ENCODE assay signal across 1 cellular context in the genomic region with DNA sequence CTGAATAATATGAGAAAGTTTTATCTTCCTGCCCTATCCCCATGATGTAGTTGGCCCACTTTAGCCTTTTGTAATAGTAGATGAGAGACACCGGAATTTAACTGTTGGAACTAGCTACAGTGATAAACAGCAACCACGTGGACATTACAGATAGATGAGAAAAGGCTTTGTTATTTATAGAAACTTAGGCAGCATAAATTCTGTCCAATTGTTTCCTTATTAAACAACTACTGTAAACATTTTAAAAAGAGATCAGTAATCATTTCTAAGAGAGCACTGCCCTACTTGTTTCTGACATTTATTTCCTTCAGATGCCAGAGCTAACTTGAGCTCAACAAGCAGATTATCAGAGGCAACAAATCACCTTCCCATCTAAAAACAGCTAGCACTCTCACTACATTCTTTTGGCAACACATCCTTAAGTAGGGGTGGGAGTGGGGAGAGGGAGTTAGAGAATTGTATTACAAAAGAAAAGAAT.
TF ChIP-seq lines count a peak whose summit lies in the region.

No MANE protein-coding gene starts in this region.

TF ChIP-seq in HEK293, 187 proteins besides CTCF, POLR2A, EP300 and RAD21 (continued from another document):
- TF ChIP-seq, protein P1, sequence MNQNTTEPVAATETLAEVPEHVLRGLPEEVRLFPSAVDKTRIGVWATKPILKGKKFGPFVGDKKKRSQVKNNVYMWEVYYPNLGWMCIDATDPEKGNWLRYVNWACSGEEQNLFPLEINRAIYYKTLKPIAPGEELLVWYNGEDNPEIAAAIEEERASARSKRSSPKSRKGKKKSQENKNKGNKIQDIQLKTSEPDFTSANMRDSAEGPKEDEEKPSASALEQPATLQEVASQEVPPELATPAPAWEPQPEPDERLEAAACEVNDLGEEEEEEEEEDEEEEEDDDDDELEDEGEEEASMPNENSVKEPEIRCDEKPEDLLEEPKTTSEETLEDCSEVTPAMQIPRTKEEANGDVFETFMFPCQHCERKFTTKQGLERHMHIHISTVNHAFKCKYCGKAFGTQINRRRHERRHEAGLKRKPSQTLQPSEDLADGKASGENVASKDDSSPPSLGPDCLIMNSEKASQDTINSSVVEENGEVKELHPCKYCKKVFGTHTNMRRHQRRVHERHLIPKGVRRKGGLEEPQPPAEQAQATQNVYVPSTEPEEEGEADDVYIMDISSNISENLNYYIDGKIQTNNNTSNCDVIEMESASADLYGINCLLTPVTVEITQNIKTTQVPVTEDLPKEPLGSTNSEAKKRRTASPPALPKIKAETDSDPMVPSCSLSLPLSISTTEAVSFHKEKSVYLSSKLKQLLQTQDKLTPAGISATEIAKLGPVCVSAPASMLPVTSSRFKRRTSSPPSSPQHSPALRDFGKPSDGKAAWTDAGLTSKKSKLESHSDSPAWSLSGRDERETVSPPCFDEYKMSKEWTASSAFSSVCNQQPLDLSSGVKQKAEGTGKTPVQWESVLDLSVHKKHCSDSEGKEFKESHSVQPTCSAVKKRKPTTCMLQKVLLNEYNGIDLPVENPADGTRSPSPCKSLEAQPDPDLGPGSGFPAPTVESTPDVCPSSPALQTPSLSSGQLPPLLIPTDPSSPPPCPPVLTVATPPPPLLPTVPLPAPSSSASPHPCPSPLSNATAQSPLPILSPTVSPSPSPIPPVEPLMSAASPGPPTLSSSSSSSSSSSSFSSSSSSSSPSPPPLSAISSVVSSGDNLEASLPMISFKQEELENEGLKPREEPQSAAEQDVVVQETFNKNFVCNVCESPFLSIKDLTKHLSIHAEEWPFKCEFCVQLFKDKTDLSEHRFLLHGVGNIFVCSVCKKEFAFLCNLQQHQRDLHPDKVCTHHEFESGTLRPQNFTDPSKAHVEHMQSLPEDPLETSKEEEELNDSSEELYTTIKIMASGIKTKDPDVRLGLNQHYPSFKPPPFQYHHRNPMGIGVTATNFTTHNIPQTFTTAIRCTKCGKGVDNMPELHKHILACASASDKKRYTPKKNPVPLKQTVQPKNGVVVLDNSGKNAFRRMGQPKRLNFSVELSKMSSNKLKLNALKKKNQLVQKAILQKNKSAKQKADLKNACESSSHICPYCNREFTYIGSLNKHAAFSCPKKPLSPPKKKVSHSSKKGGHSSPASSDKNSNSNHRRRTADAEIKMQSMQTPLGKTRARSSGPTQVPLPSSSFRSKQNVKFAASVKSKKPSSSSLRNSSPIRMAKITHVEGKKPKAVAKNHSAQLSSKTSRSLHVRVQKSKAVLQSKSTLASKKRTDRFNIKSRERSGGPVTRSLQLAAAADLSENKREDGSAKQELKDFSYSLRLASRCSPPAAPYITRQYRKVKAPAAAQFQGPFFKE (tag by site-specific recombination; IDR thresholded peaks at IDR 0.05; ENCODE audit: borderline replicate concordance), result no peak
- TF ChIP-seq ZNF350 (tag by site-specific recombination; IDR thresholded peaks at IDR 0.05) (no peak), ZNF354C (tag by site-specific recombination; IDR thresholded peaks at IDR 0.05; ENCODE audit: borderline replicate concordance, low read depth) (no peak), ZNF623 (tag by site-specific recombination; IDR thresholded peaks at IDR 0.05) (no peak), PRDM1 (tag by site-specific recombination; IDR thresholded peaks at IDR 0.05) (no peak), ZXDB (tag by site-specific recombination; IDR thresholded peaks at IDR 0.05) (no peak), ZSCAN16 (tag by site-specific recombination; IDR thresholded peaks at IDR 0.05) (no peak), ZNF112 (tag by site-specific recombination; IDR thresholded peaks at IDR 0.05) (no peak), ZNF624 (tag by site-specific recombination; IDR thresholded peaks at IDR 0.05) (no peak), ZNF558 (tag by site-specific recombination; IDR thresholded peaks at IDR 0.05) (no peak), ZNF394 (tag by site-specific recombination; IDR thresholded peaks at IDR 0.05; ENCODE audit: borderline replicate concordance) (no peak), ZNF433 (tag by site-specific recombination; IDR thresholded peaks at IDR 0.05; ENCODE audit: low read depth) (no peak), OSR2 (tag by site-specific recombination; IDR thresholded peaks at IDR 0.05) (peak; percentile 11; the same call in 1 of the 2 replicates), ZNF366 (tag by site-specific recombination; conservative IDR thresholded peaks at IDR 0.05) (0 out of 2 replicates have a peak, but pooled peaks have one; percentile 10), ZNF664 (tag by site-specific recombination; IDR thresholded peaks at IDR 0.05) (peak; percentile 56; the same call in 1 of the 2 replicates), ZNF596 (tag by site-specific recombination; IDR thresholded peaks at IDR 0.05) (no peak), ZNF544 (tag by site-specific recombination; IDR thresholded peaks at IDR 0.05) (no peak), ZNF548 (tag by site-specific recombination; IDR thresholded peaks at IDR 0.05) (no peak), ZBTB20 (tag by site-specific recombination; IDR thresholded peaks at IDR 0.05) (no peak), ZNF830 (tag by site-specific recombination; IDR thresholded peaks at IDR 0.05; ENCODE audit: low read depth) (no peak), WT1 (tag by site-specific recombination; IDR thresholded peaks at IDR 0.05) (0 out of 2 replicates have a peak, but pooled peaks have one; percentile 46)
- TF ChIP-seq, protein P2, sequence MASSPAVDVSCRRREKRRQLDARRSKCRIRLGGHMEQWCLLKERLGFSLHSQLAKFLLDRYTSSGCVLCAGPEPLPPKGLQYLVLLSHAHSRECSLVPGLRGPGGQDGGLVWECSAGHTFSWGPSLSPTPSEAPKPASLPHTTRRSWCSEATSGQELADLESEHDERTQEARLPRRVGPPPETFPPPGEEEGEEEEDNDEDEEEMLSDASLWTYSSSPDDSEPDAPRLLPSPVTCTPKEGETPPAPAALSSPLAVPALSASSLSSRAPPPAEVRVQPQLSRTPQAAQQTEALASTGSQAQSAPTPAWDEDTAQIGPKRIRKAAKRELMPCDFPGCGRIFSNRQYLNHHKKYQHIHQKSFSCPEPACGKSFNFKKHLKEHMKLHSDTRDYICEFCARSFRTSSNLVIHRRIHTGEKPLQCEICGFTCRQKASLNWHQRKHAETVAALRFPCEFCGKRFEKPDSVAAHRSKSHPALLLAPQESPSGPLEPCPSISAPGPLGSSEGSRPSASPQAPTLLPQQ (tag by site-specific recombination; IDR thresholded peaks at IDR 0.05), result no peak
- TF ChIP-seq, protein P3, sequence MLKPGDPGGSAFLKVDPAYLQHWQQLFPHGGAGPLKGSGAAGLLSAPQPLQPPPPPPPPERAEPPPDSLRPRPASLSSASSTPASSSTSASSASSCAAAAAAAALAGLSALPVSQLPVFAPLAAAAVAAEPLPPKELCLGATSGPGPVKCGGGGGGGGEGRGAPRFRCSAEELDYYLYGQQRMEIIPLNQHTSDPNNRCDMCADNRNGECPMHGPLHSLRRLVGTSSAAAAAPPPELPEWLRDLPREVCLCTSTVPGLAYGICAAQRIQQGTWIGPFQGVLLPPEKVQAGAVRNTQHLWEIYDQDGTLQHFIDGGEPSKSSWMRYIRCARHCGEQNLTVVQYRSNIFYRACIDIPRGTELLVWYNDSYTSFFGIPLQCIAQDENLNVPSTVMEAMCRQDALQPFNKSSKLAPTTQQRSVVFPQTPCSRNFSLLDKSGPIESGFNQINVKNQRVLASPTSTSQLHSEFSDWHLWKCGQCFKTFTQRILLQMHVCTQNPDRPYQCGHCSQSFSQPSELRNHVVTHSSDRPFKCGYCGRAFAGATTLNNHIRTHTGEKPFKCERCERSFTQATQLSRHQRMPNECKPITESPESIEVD (tag by site-specific recombination; IDR thresholded peaks at IDR 0.05), result 0 out of 2 replicates have a peak, but pooled peaks have one; percentile 15
- TF ChIP-seq, protein P4, sequence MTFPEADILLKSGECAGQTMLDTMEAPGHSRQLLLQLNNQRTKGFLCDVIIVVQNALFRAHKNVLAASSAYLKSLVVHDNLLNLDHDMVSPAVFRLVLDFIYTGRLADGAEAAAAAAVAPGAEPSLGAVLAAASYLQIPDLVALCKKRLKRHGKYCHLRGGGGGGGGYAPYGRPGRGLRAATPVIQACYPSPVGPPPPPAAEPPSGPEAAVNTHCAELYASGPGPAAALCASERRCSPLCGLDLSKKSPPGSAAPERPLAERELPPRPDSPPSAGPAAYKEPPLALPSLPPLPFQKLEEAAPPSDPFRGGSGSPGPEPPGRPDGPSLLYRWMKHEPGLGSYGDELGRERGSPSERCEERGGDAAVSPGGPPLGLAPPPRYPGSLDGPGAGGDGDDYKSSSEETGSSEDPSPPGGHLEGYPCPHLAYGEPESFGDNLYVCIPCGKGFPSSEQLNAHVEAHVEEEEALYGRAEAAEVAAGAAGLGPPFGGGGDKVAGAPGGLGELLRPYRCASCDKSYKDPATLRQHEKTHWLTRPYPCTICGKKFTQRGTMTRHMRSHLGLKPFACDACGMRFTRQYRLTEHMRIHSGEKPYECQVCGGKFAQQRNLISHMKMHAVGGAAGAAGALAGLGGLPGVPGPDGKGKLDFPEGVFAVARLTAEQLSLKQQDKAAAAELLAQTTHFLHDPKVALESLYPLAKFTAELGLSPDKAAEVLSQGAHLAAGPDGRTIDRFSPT (tag by site-specific recombination; IDR thresholded peaks at IDR 0.05), result no peak
- TF ChIP-seq, protein P5, sequence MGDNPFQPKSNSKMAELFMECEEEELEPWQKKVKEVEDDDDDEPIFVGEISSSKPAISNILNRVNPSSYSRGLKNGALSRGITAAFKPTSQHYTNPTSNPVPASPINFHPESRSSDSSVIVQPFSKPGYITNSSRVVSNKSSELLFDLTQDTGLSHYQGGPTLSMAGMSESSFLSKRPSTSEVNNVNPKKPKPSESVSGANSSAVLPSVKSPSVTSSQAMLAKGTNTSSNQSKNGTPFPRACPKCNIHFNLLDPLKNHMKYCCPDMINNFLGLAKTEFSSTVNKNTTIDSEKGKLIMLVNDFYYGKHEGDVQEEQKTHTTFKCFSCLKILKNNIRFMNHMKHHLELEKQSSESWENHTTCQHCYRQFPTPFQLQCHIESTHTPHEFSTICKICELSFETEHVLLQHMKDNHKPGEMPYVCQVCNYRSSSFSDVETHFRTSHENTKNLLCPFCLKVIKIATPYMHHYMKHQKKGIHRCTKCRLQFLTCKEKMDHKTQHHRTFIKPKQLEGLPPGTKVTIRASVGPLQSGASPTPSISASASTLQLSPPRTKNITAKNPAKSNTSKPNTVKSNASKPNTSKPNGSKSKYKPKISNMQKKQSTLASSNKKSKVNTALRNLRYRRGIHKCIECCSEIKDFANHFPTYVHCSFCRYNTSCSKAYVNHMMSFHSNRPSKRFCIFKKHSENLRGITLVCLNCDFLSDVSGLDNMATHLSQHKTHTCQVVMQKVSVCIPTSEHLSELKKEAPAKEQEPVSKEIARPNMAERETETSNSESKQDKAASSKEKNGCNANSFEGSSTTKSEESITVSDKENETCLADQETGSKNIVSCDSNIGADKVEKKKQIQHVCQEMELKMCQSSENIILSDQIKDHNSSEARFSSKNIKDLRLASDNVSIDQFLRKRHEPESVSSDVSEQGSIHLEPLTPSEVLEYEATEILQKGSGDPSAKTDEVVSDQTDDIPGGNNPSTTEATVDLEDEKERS (tag by site-specific recombination; IDR thresholded peaks at IDR 0.05), result no peak
- TF ChIP-seq, protein P6, sequence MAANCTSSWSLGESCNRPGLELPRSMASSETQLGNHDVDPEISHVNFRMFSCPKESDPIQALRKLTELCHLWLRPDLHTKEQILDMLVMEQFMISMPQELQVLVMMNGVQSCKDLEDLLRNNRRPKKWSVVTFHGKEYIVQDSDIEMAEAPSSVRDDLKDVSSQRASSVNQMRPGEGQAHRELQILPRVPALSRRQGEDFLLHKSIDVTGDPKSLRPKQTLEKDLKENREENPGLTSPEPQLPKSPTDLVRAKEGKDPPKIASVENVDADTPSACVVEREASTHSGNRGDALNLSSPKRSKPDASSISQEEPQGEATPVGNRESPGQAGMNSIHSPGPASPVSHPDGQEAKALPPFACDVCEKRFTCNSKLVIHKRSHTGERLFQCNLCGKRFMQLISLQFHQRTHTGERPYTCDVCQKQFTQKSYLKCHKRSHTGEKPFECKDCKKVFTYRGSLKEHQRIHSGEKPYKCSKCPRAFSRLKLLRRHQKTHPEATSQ (tag by site-specific recombination; IDR thresholded peaks at IDR 0.05), result no peak
- TF ChIP-seq, protein P7, sequence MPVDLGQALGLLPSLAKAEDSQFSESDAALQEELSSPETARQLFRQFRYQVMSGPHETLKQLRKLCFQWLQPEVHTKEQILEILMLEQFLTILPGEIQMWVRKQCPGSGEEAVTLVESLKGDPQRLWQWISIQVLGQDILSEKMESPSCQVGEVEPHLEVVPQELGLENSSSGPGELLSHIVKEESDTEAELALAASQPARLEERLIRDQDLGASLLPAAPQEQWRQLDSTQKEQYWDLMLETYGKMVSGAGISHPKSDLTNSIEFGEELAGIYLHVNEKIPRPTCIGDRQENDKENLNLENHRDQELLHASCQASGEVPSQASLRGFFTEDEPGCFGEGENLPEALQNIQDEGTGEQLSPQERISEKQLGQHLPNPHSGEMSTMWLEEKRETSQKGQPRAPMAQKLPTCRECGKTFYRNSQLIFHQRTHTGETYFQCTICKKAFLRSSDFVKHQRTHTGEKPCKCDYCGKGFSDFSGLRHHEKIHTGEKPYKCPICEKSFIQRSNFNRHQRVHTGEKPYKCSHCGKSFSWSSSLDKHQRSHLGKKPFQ (tag by site-specific recombination; IDR thresholded peaks at IDR 0.05), result no peak
- TF ChIP-seq, protein P8, sequence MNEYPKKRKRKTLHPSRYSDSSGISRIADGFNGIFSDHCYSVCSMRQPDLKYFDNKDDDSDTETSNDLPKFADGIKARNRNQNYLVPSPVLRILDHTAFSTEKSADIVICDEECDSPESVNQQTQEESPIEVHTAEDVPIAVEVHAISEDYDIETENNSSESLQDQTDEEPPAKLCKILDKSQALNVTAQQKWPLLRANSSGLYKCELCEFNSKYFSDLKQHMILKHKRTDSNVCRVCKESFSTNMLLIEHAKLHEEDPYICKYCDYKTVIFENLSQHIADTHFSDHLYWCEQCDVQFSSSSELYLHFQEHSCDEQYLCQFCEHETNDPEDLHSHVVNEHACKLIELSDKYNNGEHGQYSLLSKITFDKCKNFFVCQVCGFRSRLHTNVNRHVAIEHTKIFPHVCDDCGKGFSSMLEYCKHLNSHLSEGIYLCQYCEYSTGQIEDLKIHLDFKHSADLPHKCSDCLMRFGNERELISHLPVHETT (tag by site-specific recombination; IDR thresholded peaks at IDR 0.05), result no peak
